Comparison of ENCODE assay signal across 9 cellular contexts in the genomic region with DNA sequence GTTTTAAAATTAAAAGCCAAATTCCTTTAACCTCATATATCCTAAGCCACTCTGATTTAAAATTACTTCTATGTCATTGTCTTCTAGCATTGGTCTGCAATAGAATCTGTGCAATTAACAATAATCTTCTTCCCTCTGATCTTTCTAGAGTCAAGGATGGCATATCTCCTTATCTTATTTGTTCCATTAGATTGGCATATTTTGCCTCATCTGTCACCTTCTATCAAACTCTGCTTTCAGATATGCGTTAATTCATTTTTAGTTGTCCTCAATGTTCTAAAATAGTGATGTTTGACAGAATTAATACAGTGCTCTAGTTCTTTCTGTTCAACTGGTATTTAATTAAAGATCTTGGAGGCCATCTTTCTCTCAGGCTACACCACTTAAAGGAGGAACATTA. TPM values are rescaled to one million over a fixed set of nuclear protein-coding genes. Genes with fewer than 3 reads are reported as not detected.
DNase-seq lines count a peak whose midpoint lies in the region; ATAC-seq and TF ChIP-seq lines count a peak whose summit lies in the region.
"Had no signal": no experiment of that assay in that cellular context is flagged by ENCODE, and none has a peak within 500 bp of the region (broad histone marks: within the 10 kb centered on the region; RNA-seq: fewer than 3 reads in every experiment).

No MANE protein-coding gene starts in this region.

- POLR2A ChIA-PET in activated naive CD8-positive, alpha-beta T cell treated with anti-CD3 and anti-CD28 coated beads, Interleukin-2, amount 10 ng/mL, durations not matched to agents 7 days and 5 days (lab: Charles Lee), result no interaction called here

- no peak for TF ChIP-seq CTCF in lower lobe of right lung (IDR thresholded peaks at IDR 0.05)

- H3K9me3 Mint-ChIP-seq in activated CD4-positive, alpha-beta T cell treated with anti-CD3 and anti-CD28 coated beads, Interleukin-2, amount 10 ng/mL, durations not matched to agents 24 days and 14 days, result no peaks in the 10 kb centered on the region
- H3K9me3 Mint-ChIP-seq in activated naive CD8-positive, alpha-beta T cell treated with anti-CD3 and anti-CD28 coated beads, Interleukin-2, amount 10 ng/mL, durations not matched to agents 7 days and 5 days, result no peaks in the 10 kb centered on the region
- no peaks in the 10 kb centered on the region for H3K9me3 Mint-ChIP-seq in stimulated activated effector memory CD8-positive, alpha-beta T cell treated with anti-CD3 and anti-CD28 coated beads, Interleukin-12 subunit alpha, Interleukin-12 subunit beta, amount 100 ng/mL, for 72 hours

- H3K4me3 Mint-ChIP-seq in activated CD4-positive, alpha-beta T cell treated with anti-CD3 and anti-CD28 coated beads, Interleukin-2, amount 10 ng/mL, durations not matched to agents 24 days and 14 days, result peak overlapping the region; percentile 81
- H3K4me3 Mint-ChIP-seq in activated naive CD8-positive, alpha-beta T cell treated with anti-CD3 and anti-CD28 coated beads, Interleukin-2, amount 10 ng/mL, durations not matched to agents 7 days and 5 days, result peak overlapping the region; percentile 87
- H3K4me3 Mint-ChIP-seq in stimulated activated effector memory CD8-positive, alpha-beta T cell treated with anti-CD3 and anti-CD28 coated beads, Interleukin-12 subunit alpha, Interleukin-12 subunit beta, amount 100 ng/mL, for 72 hours, result peak overlapping the region; percentile 80

- H3K4me1 Mint-ChIP-seq in activated CD4-positive, alpha-beta T cell treated with anti-CD3 and anti-CD28 coated beads, Interleukin-2, amount 10 ng/mL, durations not matched to agents 24 days and 14 days, result peaks cover 67% of the 10 kb centered on the region
- peaks cover 55% of the 10 kb centered on the region for H3K4me1 Mint-ChIP-seq in activated naive CD8-positive, alpha-beta T cell treated with anti-CD3 and anti-CD28 coated beads, Interleukin-2, amount 10 ng/mL, durations not matched to agents 7 days and 5 days
- peaks cover 59% of the 10 kb centered on the region for H3K4me1 Mint-ChIP-seq in stimulated activated effector memory CD8-positive, alpha-beta T cell treated with anti-CD3 and anti-CD28 coated beads, Interleukin-12 subunit alpha, Interleukin-12 subunit beta, amount 100 ng/mL, for 72 hours

- no peak for DNase-seq in activated CD4-positive, alpha-beta T cell treated with anti-CD3 and anti-CD28 coated beads, Interleukin-2, amount 10 ng/mL, durations not matched to agents 24 days and 14 days
- DNase-seq in activated CD4-positive, alpha-beta T cell treated with anti-CD3 and anti-CD28 coated beads, Interleukin-2, amount 50 U/mL, for 48 hours, result no peak
- no peak for DNase-seq in activated naive CD8-positive, alpha-beta T cell treated with anti-CD3 and anti-CD28 coated beads, Interleukin-2, amount 10 ng/mL, durations not matched to agents 7 days and 5 days
- DNase-seq in lower lobe of right lung, result no peak
- DNase-seq in stimulated activated effector memory CD8-positive, alpha-beta T cell treated with anti-CD3 and anti-CD28 coated beads, Interleukin-12 subunit alpha, Interleukin-12 subunit beta, amount 100 ng/mL, for 72 hours (ENCODE audit: low spot score in 2 of 2), result no peak
- DNase-seq in stimulated activated CD4-positive, alpha-beta T cell treated with anti-CD3 and anti-CD28 coated beads, Interleukin-4, amount 100 ng/mL, for 24 hours, result no peak
- no peak for DNase-seq in AG08396 (ENCODE audit: low spot score)
- DNase-seq: NCI-H2227 treated with DMSO at 0.1 percent for 48 hours had no signal

- peaks cover 5% of the 10 kb centered on the region for H3K27me3 Mint-ChIP-seq in activated CD4-positive, alpha-beta T cell treated with anti-CD3 and anti-CD28 coated beads, Interleukin-2, amount 10 ng/mL, durations not matched to agents 24 days and 14 days
- H3K27me3 Mint-ChIP-seq in activated naive CD8-positive, alpha-beta T cell treated with anti-CD3 and anti-CD28 coated beads, Interleukin-2, amount 10 ng/mL, durations not matched to agents 7 days and 5 days, result no peaks in the 10 kb centered on the region

- H3K36me3 Mint-ChIP-seq in activated CD4-positive, alpha-beta T cell treated with anti-CD3 and anti-CD28 coated beads, Interleukin-2, amount 10 ng/mL, durations not matched to agents 24 days and 14 days (ENCODE audit: low read depth), result no peaks in the 10 kb centered on the region
- H3K36me3 Mint-ChIP-seq in activated naive CD8-positive, alpha-beta T cell treated with anti-CD3 and anti-CD28 coated beads, Interleukin-2, amount 10 ng/mL, durations not matched to agents 7 days and 5 days, result no peaks in the 10 kb centered on the region
- peaks cover 7% of the 10 kb centered on the region for H3K36me3 Mint-ChIP-seq in stimulated activated effector memory CD8-positive, alpha-beta T cell treated with anti-CD3 and anti-CD28 coated beads, Interleukin-12 subunit alpha, Interleukin-12 subunit beta, amount 100 ng/mL, for 72 hours

- intact Hi-C loops in activated CD4-positive, alpha-beta T cell treated with anti-CD3 and anti-CD28 coated beads, Interleukin-2, amount 10 ng/mL, durations not matched to agents 24 days and 14 days (cut with micrococcal nuclease), result loop anchor here (5.0 to 10.0 kb wide), 3 partner anchors 59 to 297 kb away; no protein-coding TSS in a partner anchor
- intact Hi-C loops in lower lobe of right lung (cut with DNase I), result no loop called here

- peak overlapping the region; percentile 80 for H3K4me3 ChIP-seq in lower lobe of right lung

- no peaks in the 10 kb centered on the region for H3K9me3 ChIP-seq in lower lobe of right lung

- H3K27ac ChIP-seq in lower lobe of right lung, result no peak overlapping the region

- H3K27ac Mint-ChIP-seq in activated CD4-positive, alpha-beta T cell treated with anti-CD3 and anti-CD28 coated beads, Interleukin-2, amount 10 ng/mL, durations not matched to agents 24 days and 14 days, result no peak overlapping the region
- H3K27ac Mint-ChIP-seq in activated naive CD8-positive, alpha-beta T cell treated with anti-CD3 and anti-CD28 coated beads, Interleukin-2, amount 10 ng/mL, durations not matched to agents 7 days and 5 days, result no peak overlapping the region
- H3K27ac Mint-ChIP-seq in stimulated activated effector memory CD8-positive, alpha-beta T cell treated with anti-CD3 and anti-CD28 coated beads, Interleukin-12 subunit alpha, Interleukin-12 subunit beta, amount 100 ng/mL, for 72 hours, result peak overlapping the region; percentile 91

- H3K4me1 ChIP-seq in lower lobe of right lung, result peaks cover 66% of the 10 kb centered on the region

- H3K36me3 ChIP-seq in lower lobe of right lung, result no peaks in the 10 kb centered on the region

- ATAC-seq in activated naive CD8-positive, alpha-beta T cell treated with anti-CD3 and anti-CD28 coated beads, Interleukin-2, amount 10 ng/mL, durations not matched to agents 7 days and 5 days (ENCODE audit: low read depth), result no peak
- ATAC-seq in lower lobe of right lung (no peak), GM21390 (IDR thresholded peaks at IDR 0.05; ENCODE audit: unreplicated experiment) (no peak)
- no peak for ATAC-seq in stimulated activated effector memory CD8-positive, alpha-beta T cell treated with anti-CD3 and anti-CD28 coated beads, Interleukin-12 subunit alpha, Interleukin-12 subunit beta, amount 100 ng/mL, for 72 hours

- no peaks in the 10 kb centered on the region for H3K27me3 ChIP-seq in lower lobe of right lung (ENCODE audit: low read depth)

RNA-seq across cellular contexts. Expression of gene NRIP1, which starts 3.1 kb away (rescaled TPM):
- 10.1 and 10.2 TPM in 2 replicates for total RNA-seq in activated CD4-positive, alpha-beta T cell treated with anti-CD3 and anti-CD28 coated beads, Interleukin-2, amount 10 ng/mL, durations not matched to agents 24 days and 14 days
- 10 to 100 TPM; 22.7 to 27.3 TPM for total RNA-seq in activated naive CD8-positive, alpha-beta T cell treated with anti-CD3 and anti-CD28 coated beads, Interleukin-2, amount 10 ng/mL, durations not matched to agents 7 days and 5 days
- total RNA-seq in lower lobe of right lung, result 60.0 TPM
